19 cellular contexts compared by ENCODE assay signal in the genomic region with DNA sequence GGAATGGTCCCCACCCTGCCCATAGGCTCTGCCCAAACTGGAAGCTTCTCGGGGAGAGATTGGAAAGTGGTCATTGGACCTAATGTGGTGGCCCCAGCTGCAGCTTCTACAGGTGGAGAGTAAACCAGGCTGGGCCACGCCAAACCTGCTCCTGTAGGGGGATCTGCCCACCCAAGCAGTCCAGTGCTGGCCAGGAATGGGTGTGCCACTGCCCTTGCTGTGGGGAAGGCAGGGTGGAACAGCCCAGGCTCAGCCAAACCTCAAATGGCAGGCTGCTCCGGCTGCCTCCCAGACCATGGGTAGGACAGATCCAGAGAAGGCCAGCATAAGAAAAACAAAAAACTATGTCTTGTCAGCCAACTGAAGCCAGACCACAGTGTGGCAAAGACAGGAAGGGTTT.
"Had no signal": no experiment of that assay in that cellular context is flagged by ENCODE, and none has a peak within 500 bp of the region (broad histone marks: within the 10 kb centered on the region; RNA-seq: fewer than 3 reads in every experiment).

No MANE protein-coding gene starts in this region.

- H3K9me3 ChIP-seq: breast epithelium, esophagus squamous epithelium, stomach, thoracic aorta, vagina had no signal

- DNase-seq: activated CD4-positive, alpha-beta T cell treated with anti-CD3 and anti-CD28 coated beads for 4 hours; activated CD8-positive, alpha-beta memory T cell treated with anti-CD3 and anti-CD28 coated beads, Interleukin-2, amount 50 U/mL, for 4 hours; activated CD8-positive, alpha-beta T cell treated with anti-CD3 and anti-CD28 coated beads for 36 hours; activated gamma-delta T cell treated with Interleukin-2 at 50 U/mL for 16 hours; activated naive CD8-positive, alpha-beta T cell treated with anti-CD3 and anti-CD28 coated beads for 36 hours; activated T-cell treated with anti-CD3 and anti-CD28 coated beads, Interleukin-2, amount 50 U/mL, for 72 hours; esophagus squamous epithelium; foreskin fibroblast; head of caudate nucleus; mammary epithelial cell; occipital lobe; stimulated activated CD4-positive, alpha-beta T cell treated with anti-CD3 and anti-CD28 coated beads, Interleukin-15, amount 100 ng/mL, for 24 hours; stimulated activated CD4-positive, alpha-beta T cell treated with anti-CD3 and anti-CD28 coated beads, Interleukin-4, amount 100 ng/mL, for 4 hours; stomach had no signal

- H3K4me3 ChIP-seq: breast epithelium, esophagus squamous epithelium, stomach, thoracic aorta, vagina had no signal

- H3K4me1 ChIP-seq: breast epithelium had no signal

- H3K27ac ChIP-seq: breast epithelium, thoracic aorta, vagina had no signal

- ATAC-seq: activated CD8-positive, alpha-beta T cell treated with anti-CD3 and anti-CD28 coated beads for 36 hours; activated T-cell treated with anti-CD3 and anti-CD28 coated beads, Interleukin-2, amount 50 U/mL, for 72 hours; left lobe of liver; natural killer cell treated with Interleukin-12 subunit alpha and Interleukin-12 subunit beta and Interleukin-15 and Interleukin-18, amount 100 ng/mL, for 72 hours had no signal

- H3K36me3 ChIP-seq: breast epithelium, esophagus squamous epithelium, stomach, thoracic aorta, vagina had no signal

- H3K4me3 Mint-ChIP-seq: activated CD8-positive, alpha-beta T cell treated with anti-CD3 and anti-CD28 coated beads for 36 hours; activated T-cell treated with anti-CD3 and anti-CD28 coated beads, Interleukin-2, amount 50 U/mL, for 72 hours; natural killer cell treated with Interleukin-12 subunit alpha and Interleukin-12 subunit beta and Interleukin-15 and Interleukin-18, amount 100 ng/mL, for 72 hours had no signal

- H3K27ac Mint-ChIP-seq: activated CD8-positive, alpha-beta T cell treated with anti-CD3 and anti-CD28 coated beads for 36 hours; activated naive CD8-positive, alpha-beta T cell treated with anti-CD3 and anti-CD28 coated beads for 36 hours; activated T-cell treated with anti-CD3 and anti-CD28 coated beads, Interleukin-2, amount 50 U/mL, for 72 hours had no signal

- H3K9me3 Mint-ChIP-seq: activated CD8-positive, alpha-beta T cell treated with anti-CD3 and anti-CD28 coated beads for 36 hours; activated naive CD8-positive, alpha-beta T cell treated with anti-CD3 and anti-CD28 coated beads for 36 hours; activated T-cell treated with anti-CD3 and anti-CD28 coated beads, Interleukin-2, amount 50 U/mL, for 72 hours; natural killer cell treated with Interleukin-12 subunit alpha and Interleukin-12 subunit beta and Interleukin-15 and Interleukin-18, amount 100 ng/mL, for 72 hours had no signal

- H3K27me3 ChIP-seq: breast epithelium, stomach, vagina had no signal

- H3K36me3 Mint-ChIP-seq: activated naive CD8-positive, alpha-beta T cell treated with anti-CD3 and anti-CD28 coated beads for 36 hours; natural killer cell treated with Interleukin-12 subunit alpha and Interleukin-12 subunit beta and Interleukin-15 and Interleukin-18, amount 100 ng/mL, for 72 hours had no signal
